ENCODE assay signal across 10 cellular contexts in the genomic region with DNA sequence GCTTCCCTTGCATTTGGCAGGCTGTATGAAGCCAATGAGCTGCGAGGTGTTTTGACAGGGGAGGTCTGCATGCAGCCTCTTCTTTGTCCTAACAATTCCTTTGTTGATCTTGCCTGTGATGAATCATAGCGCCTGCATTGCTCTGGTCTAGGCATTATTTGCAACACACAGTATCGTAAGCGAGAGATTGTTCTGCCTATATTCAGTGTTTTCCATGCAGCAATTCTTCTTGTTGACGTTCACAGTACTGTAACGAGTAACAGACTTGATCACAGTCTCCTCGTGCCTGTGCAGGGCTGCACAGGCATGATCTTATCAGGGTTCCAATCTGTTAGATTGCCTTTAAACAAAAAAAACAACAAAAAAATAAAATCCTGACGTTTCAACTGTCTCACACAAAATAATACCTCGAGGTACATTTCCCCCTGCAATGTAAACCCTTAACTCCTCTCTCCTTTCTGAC. TPM values are rescaled to one million over a fixed set of nuclear protein-coding genes. Genes with fewer than 3 reads are reported as not detected.
A peak's percentile ranks its signal among the peaks of the same experiment; 100 is the strongest.
DNase-seq lines count a peak whose midpoint lies in the region; ATAC-seq, FAIRE-seq and TF ChIP-seq lines count a peak whose summit lies in the region.
"Had no signal": no experiment of that assay in that cellular context is flagged by ENCODE, and none has a peak within 500 bp of the region (broad histone marks: within the 10 kb centered on the region; RNA-seq: fewer than 3 reads in every experiment).

No MANE protein-coding gene starts in this region.

- no peaks in the 10 kb centered on the region for H3K9me3 Mint-ChIP-seq in activated T-cell treated with anti-CD3 and anti-CD28 coated beads, Interleukin-2, amount 50 U/mL, for 4 hours

- H3K36me3 Mint-ChIP-seq in activated T-cell treated with anti-CD3 and anti-CD28 coated beads, Interleukin-2, amount 50 U/mL, for 4 hours (ENCODE audit: insufficient read depth) = peaks cover 15% of the 10 kb centered on the region

- peak overlapping the region; percentile 67 for H3K4me3 Mint-ChIP-seq in activated T-cell treated with anti-CD3 and anti-CD28 coated beads, Interleukin-2, amount 50 U/mL, for 4 hours

- H3K9ac ChIP-seq in HUES48 (ENCODE audit: low read depth, low read length) (no peak overlapping the region), endothelial cell of umbilical vein (replicated peaks; ENCODE audit: extremely low read depth, insufficient read depth, low read length) (no peak overlapping the region)

- no peaks in the 10 kb centered on the region for H3K27me3 Mint-ChIP-seq in activated T-cell treated with anti-CD3 and anti-CD28 coated beads, Interleukin-2, amount 50 U/mL, for 4 hours (ENCODE audit: low read depth)

- intact Hi-C loops in endothelial cell of umbilical vein (cut with micrococcal nuclease) = no loop called here

- H3K4me1 Mint-ChIP-seq in activated T-cell treated with anti-CD3 and anti-CD28 coated beads, Interleukin-2, amount 50 U/mL, for 4 hours (ENCODE audit: low read depth) = peaks cover 87% of the 10 kb centered on the region

- no peaks in the 10 kb centered on the region for H3K9me1 ChIP-seq in endothelial cell of umbilical vein (replicated peaks; ENCODE audit: control insufficient read depth, extremely low read depth, insufficient read depth, low read length)

- BruUV-seq in endothelial cell of umbilical vein (replicated peaks; lab: Mats Ljungman, UMichigan) = no TSS peak

- H3K79me2 ChIP-seq in endothelial cell of umbilical vein (ENCODE audit: control insufficient read depth, insufficient read depth, low read length) = no peaks in the 10 kb centered on the region

- ATAC-seq in activated T-cell treated with anti-CD3 and anti-CD28 coated beads, Interleukin-2, amount 50 U/mL, for 4 hours = peak; percentile 44 to 55

- H3K36me3 ChIP-seq in HUES48 (ENCODE audit: control insufficient read depth, insufficient read depth, low read length) (0 out of 2 replicates have a peak, but pooled peaks cover 16% of the 10 kb centered on the region), endothelial cell of umbilical vein (ENCODE audit: control insufficient read depth in 2 of 2, extremely low read depth in 1 of 2, insufficient read depth in 2 of 2, low read length in 2 of 2) (peaks cover 0 to 2% of the 10 kb centered on the region in 2 experiments)

- H4K20me1 ChIP-seq in endothelial cell of umbilical vein (replicated peaks; ENCODE audit: control insufficient read depth, extremely low read depth, insufficient read depth, low read length) = no peaks in the 10 kb centered on the region

- TF ChIP-seq CTCF in endothelial cell of umbilical vein (IDR thresholded peaks at IDR 0.05; ENCODE audit: extremely low read depth in 1 of 2, insufficient read depth in 1 of 2, low read depth in 1 of 2, low read length in 2 of 2) = no peak

- no peak for FAIRE-seq in endothelial cell of umbilical vein (lab: Jason Lieb, UNC)

- no peaks in the 10 kb centered on the region for H3K9me3 ChIP-seq in HUES48 (ENCODE audit: control insufficient read depth, insufficient read depth, low read length)
- no peaks in the 10 kb centered on the region for H3K9me3 ChIP-seq in endothelial cell of umbilical vein (replicated peaks; ENCODE audit: control insufficient read depth, insufficient read depth, low read length)

- dilution Hi-C loops in endothelial cell of umbilical vein (cut with MboI; ENCODE audit: extremely low pct_ligation_motif_present, low sequenced_read_pairs) = no loop called here

- H3K4me1 ChIP-seq in HUES48 (ENCODE audit: control insufficient read depth, insufficient read depth, low read length) (peaks cover 42% of the 10 kb centered on the region), endothelial cell of umbilical vein (ENCODE audit: control insufficient read depth, extremely low read depth, insufficient read depth, low read length) (peaks cover 9% of the 10 kb centered on the region)

- no peak overlapping the region for H2AFZ ChIP-seq in endothelial cell of umbilical vein (ENCODE audit: low read depth, low read length)

- TF ChIP-seq POLR2A in endothelial cell of umbilical vein (IDR thresholded peaks at IDR 0.05; ENCODE audit: low read depth, low read length) = no peak

- H3K27me3 ChIP-seq in HUES48 (ENCODE audit: control insufficient read depth, insufficient read depth, low read length) (no peaks in the 10 kb centered on the region), endothelial cell of umbilical vein (ENCODE audit: control insufficient read depth in 2 of 2, insufficient read depth in 2 of 2, low read length in 2 of 2) (no peaks in the 10 kb centered on the region)

- no peak overlapping the region for H3K4me2 ChIP-seq in endothelial cell of umbilical vein (ENCODE audit: insufficient read depth, low read length)

- POLR2A ChIA-PET in endothelial cell of umbilical vein (lab: Charles Lee) = no interaction called here

- no peak overlapping the region for H3K4me3 ChIP-seq in HUES48 (ENCODE audit: low read depth, low read length)
- no peak overlapping the region for H3K4me3 ChIP-seq in endothelial cell of umbilical vein (replicated peaks in 1 of 3; ENCODE audit: insufficient read depth in 1 of 3, low read depth in 1 of 3, low read length in 3 of 3)

- no peak for DNase-seq in activated T-cell treated with anti-CD3 and anti-CD28 coated beads, Interleukin-2, amount 50 U/mL, for 4 hours
- DNase-seq in endothelial cell of umbilical vein (ENCODE audit: low read depth, low spot score) (no peak), non-pigmented ciliary epithelial cell (ENCODE audit: low read depth) (peak; percentile 40), NCI-H2227 (lab: John Stamatoyannopoulos, UW; ENCODE audit: unreplicated experiment) (no peak), iPS-NIHi7 (ENCODE audit: extremely low spot score) (no peak), RKO (ENCODE audit: low spot score) (no peak)
- no peak for DNase-seq in activated effector memory CD4-positive, alpha-beta T cell treated with Interleukin-2 at 50 U/mL for 16 hours
- DNase-seq: DMS153, NCI-H82 had no signal

- H3K27ac ChIP-seq in HUES48 (ENCODE audit: low read depth, low read length) (peak overlapping the region; percentile 76), endothelial cell of umbilical vein (ENCODE audit: insufficient read depth, low read depth, low read length) (no peak overlapping the region)

- CTCF ChIA-PET in endothelial cell of umbilical vein (lab: Charles Lee) = no interaction called here

TF ChIP-seq in endothelial cell of umbilical vein, 7 proteins besides CTCF, POLR2A, EP300 and RAD21:
- TF ChIP-seq MAX (IDR thresholded peaks at IDR 0.05; ENCODE audit: insufficient read depth, insufficient read length) = no peak
- TF ChIP-seq GATA2 (IDR thresholded peaks at IDR 0.05; ENCODE audit: insufficient read depth, insufficient read length, low read depth, low read length) = peak; percentile 28

RNA-seq across cellular contexts. Expression of gene ADSL, which starts 13.9 kb away (rescaled TPM):
- total RNA-seq in activated T-cell treated with anti-CD3 and anti-CD28 coated beads, Interleukin-2, amount 50 U/mL, for 4 hours = 100 to 1,000 TPM; 183 to 218 (median 204) TPM
- 86.2 and 103 TPM in 2 replicates for total RNA-seq in endothelial cell of umbilical vein
- 110 and 141 TPM in 2 replicates for polyA plus RNA-seq in endothelial cell of umbilical vein
- polyA plus RNA-seq in endothelial cell of umbilical vein (2011; cell fraction: cytosol; rRNA removed) = 140 and 151 TPM in 2 replicates
- polyA plus RNA-seq in endothelial cell of umbilical vein (2011; cell fraction: nucleus; rRNA removed) = 148 and 166 TPM in 2 replicates
- 81.8 and 116 TPM in 2 replicates for polyA plus RNA-seq in endothelial cell of umbilical vein (2012)
- polyA minus RNA-seq in endothelial cell of umbilical vein = 120 and 128 TPM in 2 replicates
- 58.8 TPM for polyA minus RNA-seq in endothelial cell of umbilical vein (2011; cell fraction: cytosol; rRNA and poly(A)+ RNA removed)
- polyA minus RNA-seq in endothelial cell of umbilical vein (2011; cell fraction: nucleus; rRNA and poly(A)+ RNA removed) = 34.9 and 49.4 TPM in 2 replicates

RNA-seq across cellular contexts. Expression of gene SGSM3, which starts 38.0 kb away (rescaled TPM):
- total RNA-seq in activated T-cell treated with anti-CD3 and anti-CD28 coated beads, Interleukin-2, amount 50 U/mL, for 4 hours = 10 to 100 TPM; 27.4 to 32.4 (median 32.2) TPM
- total RNA-seq in endothelial cell of umbilical vein = 76.4 and 78.6 TPM in 2 replicates
- polyA plus RNA-seq in endothelial cell of umbilical vein = 92.1 and 112 TPM in 2 replicates
- polyA plus RNA-seq in endothelial cell of umbilical vein (2011; cell fraction: cytosol; rRNA removed) = 46.9 and 65.8 TPM in 2 replicates
- polyA plus RNA-seq in endothelial cell of umbilical vein (2011; cell fraction: nucleus; rRNA removed) = 526 and 636 TPM in 2 replicates
- 43.9 and 64.8 TPM in 2 replicates for polyA plus RNA-seq in endothelial cell of umbilical vein (2012)
- 54.7 and 76.1 TPM in 2 replicates for polyA minus RNA-seq in endothelial cell of umbilical vein
- 25.5 TPM for polyA minus RNA-seq in endothelial cell of umbilical vein (2011; cell fraction: cytosol; rRNA and poly(A)+ RNA removed)
- polyA minus RNA-seq in endothelial cell of umbilical vein (2011; cell fraction: nucleus; rRNA and poly(A)+ RNA removed) = 69.6 and 147 TPM in 2 replicates
